ENCODE assay signal across 1 cellular context in the genomic region with DNA sequence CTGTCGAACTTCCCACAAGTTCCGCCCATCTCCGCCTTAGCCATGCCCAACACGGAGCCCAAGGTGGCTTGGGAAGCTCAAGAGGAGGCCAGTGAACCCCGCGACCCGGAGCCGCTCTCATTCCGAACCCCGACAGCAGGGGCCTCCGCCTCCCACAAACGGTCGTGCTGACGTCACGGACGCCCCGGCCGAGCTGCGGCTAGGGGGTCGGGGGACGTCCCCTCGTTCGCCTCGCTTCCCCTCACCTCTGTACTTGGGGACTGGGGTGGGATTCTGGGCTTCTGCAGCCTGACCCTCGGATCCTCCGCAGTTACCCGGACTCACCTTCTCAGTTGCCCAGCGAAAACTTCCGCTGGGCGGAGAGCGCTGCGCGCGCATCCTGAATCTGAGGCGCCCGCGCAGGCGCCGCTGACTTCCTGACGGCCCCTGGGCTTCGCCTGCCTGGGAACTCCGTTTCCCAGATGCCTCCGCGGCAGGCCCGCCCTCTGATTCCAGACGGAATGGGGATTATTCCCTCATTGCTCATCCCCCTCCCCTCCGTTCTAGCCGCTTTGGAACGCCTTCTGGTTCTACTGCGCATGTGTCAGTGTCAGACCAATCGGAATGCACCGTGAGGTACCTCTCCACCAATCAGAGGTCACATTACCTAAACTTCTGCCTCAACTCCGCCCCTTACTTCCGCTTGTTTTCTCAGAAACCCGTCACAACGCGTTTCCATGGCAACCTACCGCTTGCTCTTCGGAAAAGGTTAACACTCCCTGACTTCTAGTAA.
A peak's percentile ranks its signal among the peaks of the same experiment; 100 is the strongest.
TF ChIP-seq lines count a peak whose summit lies in the region.

Gene VRK3, minus strand, starts transcription at position 351 of the 772 bp plus-strand sequence. CDS start 9,210 bp downstream, outside the sequence.

TF ChIP-seq in HepG2, 621 proteins besides CTCF, POLR2A, EP300 and RAD21 (continued from another document and continues in another):
- TF ChIP-seq, protein P1, sequence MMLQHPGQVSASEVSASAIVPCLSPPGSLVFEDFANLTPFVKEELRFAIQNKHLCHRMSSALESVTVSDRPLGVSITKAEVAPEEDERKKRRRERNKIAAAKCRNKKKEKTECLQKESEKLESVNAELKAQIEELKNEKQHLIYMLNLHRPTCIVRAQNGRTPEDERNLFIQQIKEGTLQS (CRISPR knock-in tag; IDR thresholded peaks at IDR 0.05) = no peak
- TF ChIP-seq, protein P2, sequence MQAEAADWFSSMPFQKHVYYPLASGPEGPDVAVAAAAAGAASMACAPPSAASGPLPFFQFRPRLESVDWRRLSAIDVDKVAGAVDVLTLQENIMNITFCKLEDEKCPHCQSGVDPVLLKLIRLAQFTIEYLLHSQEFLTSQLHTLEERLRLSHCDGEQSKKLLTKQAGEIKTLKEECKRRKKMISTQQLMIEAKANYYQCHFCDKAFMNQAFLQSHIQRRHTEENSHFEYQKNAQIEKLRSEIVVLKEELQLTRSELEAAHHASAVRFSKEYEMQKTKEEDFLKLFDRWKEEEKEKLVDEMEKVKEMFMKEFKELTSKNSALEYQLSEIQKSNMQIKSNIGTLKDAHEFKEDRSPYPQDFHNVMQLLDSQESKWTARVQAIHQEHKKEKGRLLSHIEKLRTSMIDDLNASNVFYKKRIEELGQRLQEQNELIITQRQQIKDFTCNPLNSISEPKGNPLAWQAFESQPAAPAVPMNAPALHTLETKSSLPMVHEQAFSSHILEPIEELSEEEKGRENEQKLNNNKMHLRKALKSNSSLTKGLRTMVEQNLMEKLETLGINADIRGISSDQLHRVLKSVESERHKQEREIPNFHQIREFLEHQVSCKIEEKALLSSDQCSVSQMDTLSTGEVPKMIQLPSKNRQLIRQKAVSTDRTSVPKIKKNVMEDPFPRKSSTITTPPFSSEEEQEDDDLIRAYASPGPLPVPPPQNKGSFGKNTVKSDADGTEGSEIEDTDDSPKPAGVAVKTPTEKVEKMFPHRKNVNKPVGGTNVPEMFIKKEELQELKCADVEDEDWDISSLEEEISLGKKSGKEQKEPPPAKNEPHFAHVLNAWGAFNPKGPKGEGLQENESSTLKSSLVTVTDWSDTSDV (CRISPR knock-in tag; IDR thresholded peaks at IDR 0.05) = no peak
- no peak for TF ChIP-seq KIAA2018 (CRISPR knock-in tag; IDR thresholded peaks at IDR 0.05; ENCODE audit: borderline replicate concordance)
- no peak for TF ChIP-seq ZNF263 (CRISPR knock-in tag; IDR thresholded peaks at IDR 0.05)
- TF ChIP-seq NFIC (IDR thresholded peaks at IDR 0.05; ENCODE audit: low read length) = no peak
- TF ChIP-seq ATF1 (CRISPR knock-in tag; IDR thresholded peaks at IDR 0.05) = no peak; the same call in 1 of the 2 replicates
- peak; percentile 28 for TF ChIP-seq RBM22 (optimal IDR thresholded peaks at IDR 0.05; ENCODE audit: low read length)
- TF ChIP-seq, protein P3, sequence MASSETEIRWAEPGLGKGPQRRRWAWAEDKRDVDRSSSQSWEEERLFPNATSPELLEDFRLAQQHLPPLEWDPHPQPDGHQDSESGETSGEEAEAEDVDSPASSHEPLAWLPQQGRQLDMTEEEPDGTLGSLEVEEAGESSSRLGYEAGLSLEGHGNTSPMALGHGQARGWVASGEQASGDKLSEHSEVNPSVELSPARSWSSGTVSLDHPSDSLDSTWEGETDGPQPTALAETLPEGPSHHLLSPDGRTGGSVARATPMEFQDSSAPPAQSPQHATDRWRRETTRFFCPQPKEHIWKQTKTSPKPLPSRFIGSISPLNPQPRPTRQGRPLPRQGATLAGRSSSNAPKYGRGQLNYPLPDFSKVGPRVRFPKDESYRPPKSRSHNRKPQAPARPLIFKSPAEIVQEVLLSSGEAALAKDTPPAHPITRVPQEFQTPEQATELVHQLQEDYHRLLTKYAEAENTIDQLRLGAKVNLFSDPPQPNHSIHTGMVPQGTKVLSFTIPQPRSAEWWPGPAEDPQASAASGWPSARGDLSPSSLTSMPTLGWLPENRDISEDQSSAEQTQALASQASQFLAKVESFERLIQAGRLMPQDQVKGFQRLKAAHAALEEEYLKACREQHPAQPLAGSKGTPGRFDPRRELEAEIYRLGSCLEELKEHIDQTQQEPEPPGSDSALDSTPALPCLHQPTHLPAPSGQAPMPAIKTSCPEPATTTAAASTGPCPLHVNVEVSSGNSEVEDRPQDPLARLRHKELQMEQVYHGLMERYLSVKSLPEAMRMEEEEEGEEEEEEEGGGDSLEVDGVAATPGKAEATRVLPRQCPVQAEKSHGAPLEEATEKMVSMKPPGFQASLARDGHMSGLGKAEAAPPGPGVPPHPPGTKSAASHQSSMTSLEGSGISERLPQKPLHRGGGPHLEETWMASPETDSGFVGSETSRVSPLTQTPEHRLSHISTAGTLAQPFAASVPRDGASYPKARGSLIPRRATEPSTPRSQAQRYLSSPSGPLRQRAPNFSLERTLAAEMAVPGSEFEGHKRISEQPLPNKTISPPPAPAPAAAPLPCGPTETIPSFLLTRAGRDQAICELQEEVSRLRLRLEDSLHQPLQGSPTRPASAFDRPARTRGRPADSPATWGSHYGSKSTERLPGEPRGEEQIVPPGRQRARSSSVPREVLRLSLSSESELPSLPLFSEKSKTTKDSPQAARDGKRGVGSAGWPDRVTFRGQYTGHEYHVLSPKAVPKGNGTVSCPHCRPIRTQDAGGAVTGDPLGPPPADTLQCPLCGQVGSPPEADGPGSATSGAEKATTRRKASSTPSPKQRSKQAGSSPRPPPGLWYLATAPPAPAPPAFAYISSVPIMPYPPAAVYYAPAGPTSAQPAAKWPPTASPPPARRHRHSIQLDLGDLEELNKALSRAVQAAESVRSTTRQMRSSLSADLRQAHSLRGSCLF (CRISPR knock-in tag; IDR thresholded peaks at IDR 0.05; ENCODE audit: borderline replicate concordance) = no peak
- no peak for TF ChIP-seq ZNF326 (CRISPR knock-in tag; IDR thresholded peaks at IDR 0.05; ENCODE audit: borderline replicate concordance)
- peak; percentile 54; the same call in 1 of the 2 replicates for TF ChIP-seq HES4 (CRISPR knock-in tag; IDR thresholded peaks at IDR 0.05; ENCODE audit: borderline replicate concordance)
- TF ChIP-seq, protein P4, sequence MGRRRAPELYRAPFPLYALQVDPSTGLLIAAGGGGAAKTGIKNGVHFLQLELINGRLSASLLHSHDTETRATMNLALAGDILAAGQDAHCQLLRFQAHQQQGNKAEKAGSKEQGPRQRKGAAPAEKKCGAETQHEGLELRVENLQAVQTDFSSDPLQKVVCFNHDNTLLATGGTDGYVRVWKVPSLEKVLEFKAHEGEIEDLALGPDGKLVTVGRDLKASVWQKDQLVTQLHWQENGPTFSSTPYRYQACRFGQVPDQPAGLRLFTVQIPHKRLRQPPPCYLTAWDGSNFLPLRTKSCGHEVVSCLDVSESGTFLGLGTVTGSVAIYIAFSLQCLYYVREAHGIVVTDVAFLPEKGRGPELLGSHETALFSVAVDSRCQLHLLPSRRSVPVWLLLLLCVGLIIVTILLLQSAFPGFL (CRISPR knock-in tag; IDR thresholded peaks at IDR 0.05) = no peak
- TF ChIP-seq BRCA1 (CRISPR knock-in tag; IDR thresholded peaks at IDR 0.05) = no peak; the same call in 1 of the 2 replicates
- TF ChIP-seq, protein P5, sequence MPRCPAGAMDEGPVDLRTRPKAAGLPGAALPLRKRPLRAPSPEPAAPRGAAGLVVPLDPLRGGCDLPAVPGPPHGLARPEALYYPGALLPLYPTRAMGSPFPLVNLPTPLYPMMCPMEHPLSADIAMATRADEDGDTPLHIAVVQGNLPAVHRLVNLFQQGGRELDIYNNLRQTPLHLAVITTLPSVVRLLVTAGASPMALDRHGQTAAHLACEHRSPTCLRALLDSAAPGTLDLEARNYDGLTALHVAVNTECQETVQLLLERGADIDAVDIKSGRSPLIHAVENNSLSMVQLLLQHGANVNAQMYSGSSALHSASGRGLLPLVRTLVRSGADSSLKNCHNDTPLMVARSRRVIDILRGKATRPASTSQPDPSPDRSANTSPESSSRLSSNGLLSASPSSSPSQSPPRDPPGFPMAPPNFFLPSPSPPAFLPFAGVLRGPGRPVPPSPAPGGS (CRISPR knock-in tag; IDR thresholded peaks at IDR 0.05) = no peak
- peak; percentile 55 for TF ChIP-seq ZBTB7B (CRISPR knock-in tag; IDR thresholded peaks at IDR 0.05)
- TF ChIP-seq AGO1 (IDR thresholded peaks at IDR 0.05; ENCODE audit: low read depth, low read length, poor library complexity, severe bottlenecking) = no peak
- peak; percentile 48; the same call in 1 of the 2 replicates for TF ChIP-seq UBTF (CRISPR knock-in tag; IDR thresholded peaks at IDR 0.05)
- no peak for TF ChIP-seq KDM6A (CRISPR knock-in tag; IDR thresholded peaks at IDR 0.05; ENCODE audit: low read depth)
- peak; percentile 0; the same call in 1 of the 2 replicates for TF ChIP-seq SAP130 (CRISPR knock-in tag; IDR thresholded peaks at IDR 0.05; ENCODE audit: low read depth)
- TF ChIP-seq HNF1B (CRISPR knock-in tag; IDR thresholded peaks at IDR 0.05) = peak; percentile 22; the same call in 1 of the 2 replicates
- no peak for TF ChIP-seq CCDC6 (CRISPR knock-in tag; IDR thresholded peaks at IDR 0.05)
